In genomic region chr16:29289524-29290239, GRCh38 we compare ENCODE assay signal across 8 cellular contexts.
DNase-seq lines count a peak whose midpoint lies in the region; ATAC-seq and TF ChIP-seq lines count a peak whose summit lies in the region.
"Not testable (repeated sequence)": the region's sequence is repeated elsewhere in the genome, so short reads cannot be mapped to it uniquely, and the experiment has no call there.

No MANE protein-coding gene starts in this region.

- not testable (repeated sequence) for H2AFZ ChIP-seq in hepatocyte

- not testable (repeated sequence) for H3K4me3 Mint-ChIP-seq in activated naive CD8-positive, alpha-beta T cell treated with anti-CD3 and anti-CD28 coated beads, Interleukin-2, amount 10 ng/mL, durations not matched to agents 7 days and 5 days; mesothelial cell of epicardium
- peak overlapping the region in 1 of 2 donors; percentile 43 for H3K4me3 Mint-ChIP-seq in stimulated activated naive B cell treated with anti-CD40 and anti-IgM and Interleukin-4, amounts not matched to agents 10 μg/mL and 1 μg/mL and 100 μg/mL, for 72 hours

- not testable (repeated sequence) for H3K4me3 ChIP-seq in BLaER1, esophagus muscularis mucosa, hepatocyte, prostate gland, uterus

- not testable (repeated sequence) for H3K36me3 ChIP-seq in BLaER1; esophagus muscularis mucosa; hepatocyte (replicated peaks; ENCODE audit: insufficient read depth, low read depth); prostate gland; uterus

- H3K79me2 ChIP-seq in hepatocyte: not testable (repeated sequence)

- 96% methylated on average over 5 of the region's 13 CpGs for WGBS in esophagus muscularis mucosa
- WGBS in hepatocyte (ENCODE audit: low lambda C conversion rate, missing lambda C conversion rate): 89% methylated on average over 13 of the region's 13 CpGs
- WGBS in prostate gland: 89% methylated on average over 13 of the region's 13 CpGs

- H3K4me1 ChIP-seq in BLaER1 (peaks cover 57% of the 10 kb centered on the region), esophagus muscularis mucosa (peaks cover 32 to 84% (median 71%) of the 10 kb centered on the region in 4 donors), hepatocyte (ENCODE audit: insufficient read depth) (peaks cover 47% of the 10 kb centered on the region), uterus (peaks cover 0 to 20% of the 10 kb centered on the region in 2 donors)
- H3K4me1 ChIP-seq in prostate gland (replicated peaks): not testable (repeated sequence)

- H3K27ac ChIP-seq in BLaER1: not testable (repeated sequence)
- peak overlapping the region; percentile 78 to 85 (median 82) for H3K27ac ChIP-seq in esophagus muscularis mucosa (replicated peaks in 1 of 4)
- H3K27ac ChIP-seq in hepatocyte: peak overlapping the region; percentile 96
- H3K27ac ChIP-seq in prostate gland: peak overlapping the region; percentile 33 to 62
- peak overlapping the region; percentile 93 to 94 for H3K27ac ChIP-seq in uterus

- H3K9me3 ChIP-seq in BLaER1; esophagus muscularis mucosa; hepatocyte (ENCODE audit: low read depth); prostate gland; uterus: not testable (repeated sequence)

- not testable (repeated sequence) for H3K36me3 Mint-ChIP-seq in activated naive CD8-positive, alpha-beta T cell treated with anti-CD3 and anti-CD28 coated beads, Interleukin-2, amount 10 ng/mL, durations not matched to agents 7 days and 5 days; mesothelial cell of epicardium
- peaks cover 10 to 11% of the 10 kb centered on the region in 2 donors for H3K36me3 Mint-ChIP-seq in stimulated activated naive B cell treated with anti-CD40 and anti-IgM and Interleukin-4, amounts not matched to agents 10 μg/mL and 1 μg/mL and 100 μg/mL, for 72 hours

- not testable (repeated sequence) for TF ChIP-seq CTCF in esophagus muscularis mucosa (IDR thresholded peaks at IDR 0.05); hepatocyte (IDR thresholded peaks at IDR 0.05; ENCODE audit: poor library complexity); mesothelial cell of epicardium (IDR thresholded peaks at IDR 0.05; ENCODE audit: unreplicated experiment); prostate gland (IDR thresholded peaks at IDR 0.05); uterus (IDR thresholded peaks at IDR 0.05)

- peak; percentile 26 for DNase-seq in activated naive CD8-positive, alpha-beta T cell treated with anti-CD3 and anti-CD28 coated beads, Interleukin-2, amount 10 ng/mL, durations not matched to agents 7 days and 5 days
- not testable (repeated sequence) for DNase-seq in esophagus muscularis mucosa (ENCODE audit: extremely low spot score); hepatocyte (ENCODE audit: low spot score); mesothelial cell of epicardium (ENCODE audit: low spot score in 2 of 2, unreplicated experiment in 2 of 2); prostate gland (ENCODE audit: low spot score); stimulated activated naive B cell treated with anti-CD40 and anti-IgM and Interleukin-4, amounts not matched to agents 10 μg/mL and 1 μg/mL and 100 μg/mL, for 72 hours
- DNase-seq in uterus: peak in 1 of 2 donors; percentile 32

- not testable (repeated sequence) for H3K9ac ChIP-seq in BLaER1

- not testable (repeated sequence) for H3K9me2 ChIP-seq in hepatocyte (replicated peaks; ENCODE audit: insufficient read depth)

- H3K4me2 ChIP-seq in BLaER1 (peak overlapping the region; percentile 54; the same call in 1 of the 2 replicates), hepatocyte (peak overlapping the region; percentile 65)

- not testable (repeated sequence) for H3K4me1 Mint-ChIP-seq in activated naive CD8-positive, alpha-beta T cell treated with anti-CD3 and anti-CD28 coated beads, Interleukin-2, amount 10 ng/mL, durations not matched to agents 7 days and 5 days
- peaks cover 45% of the 10 kb centered on the region for H3K4me1 Mint-ChIP-seq in mesothelial cell of epicardium
- H3K4me1 Mint-ChIP-seq in stimulated activated naive B cell treated with anti-CD40 and anti-IgM and Interleukin-4, amounts not matched to agents 10 μg/mL and 1 μg/mL and 100 μg/mL, for 72 hours: peaks cover 29 to 70% of the 10 kb centered on the region in 2 donors

- not testable (repeated sequence) for H3K9me3 Mint-ChIP-seq in activated naive CD8-positive, alpha-beta T cell treated with anti-CD3 and anti-CD28 coated beads, Interleukin-2, amount 10 ng/mL, durations not matched to agents 7 days and 5 days; mesothelial cell of epicardium; stimulated activated naive B cell treated with anti-CD40 and anti-IgM and Interleukin-4, amounts not matched to agents 10 μg/mL and 1 μg/mL and 100 μg/mL, for 72 hours

- POLR2A ChIA-PET in activated naive CD8-positive, alpha-beta T cell treated with anti-CD3 and anti-CD28 coated beads, Interleukin-2, amount 10 ng/mL, durations not matched to agents 7 days and 5 days (lab: Charles Lee): not testable (repeated sequence)

- not testable (repeated sequence) for H4K20me1 ChIP-seq in BLaER1; hepatocyte (ENCODE audit: insufficient read depth, poor library complexity, severe bottlenecking)

- H3K27me3 Mint-ChIP-seq in activated naive CD8-positive, alpha-beta T cell treated with anti-CD3 and anti-CD28 coated beads, Interleukin-2, amount 10 ng/mL, durations not matched to agents 7 days and 5 days; mesothelial cell of epicardium (ENCODE audit: low read depth); stimulated activated naive B cell treated with anti-CD40 and anti-IgM and Interleukin-4, amounts not matched to agents 10 μg/mL and 1 μg/mL and 100 μg/mL, for 72 hours: not testable (repeated sequence)

- not testable (repeated sequence) for H3K27me3 ChIP-seq in BLaER1; esophagus muscularis mucosa; hepatocyte; prostate gland (replicated peaks; ENCODE audit: insufficient read depth); uterus

- intact Hi-C loops in esophagus muscularis mucosa (cut with DNase I); prostate gland (cut with DNase I); uterus (cut with DNase I; ENCODE audit: low total_unique reads): not testable (repeated sequence)

- not testable (repeated sequence) for H3K27ac Mint-ChIP-seq in activated naive CD8-positive, alpha-beta T cell treated with anti-CD3 and anti-CD28 coated beads, Interleukin-2, amount 10 ng/mL, durations not matched to agents 7 days and 5 days
- peak overlapping the region; percentile 91 for H3K27ac Mint-ChIP-seq in mesothelial cell of epicardium
- H3K27ac Mint-ChIP-seq in stimulated activated naive B cell treated with anti-CD40 and anti-IgM and Interleukin-4, amounts not matched to agents 10 μg/mL and 1 μg/mL and 100 μg/mL, for 72 hours: peak overlapping the region; percentile 37

- not testable (repeated sequence) for ATAC-seq in activated naive CD8-positive, alpha-beta T cell treated with anti-CD3 and anti-CD28 coated beads, Interleukin-2, amount 10 ng/mL, durations not matched to agents 7 days and 5 days (ENCODE audit: low read depth); stimulated activated naive B cell treated with anti-CD40 and anti-IgM and Interleukin-4, amounts not matched to agents 10 μg/mL and 1 μg/mL and 100 μg/mL, for 72 hours (replicated peaks)

- not testable (repeated sequence) for TF ChIP-seq EP300 in esophagus muscularis mucosa (IDR thresholded peaks at IDR 0.05)

- TF ChIP-seq POLR2A in esophagus muscularis mucosa (IDR thresholded peaks at IDR 0.05; ENCODE audit: low read depth); prostate gland (IDR thresholded peaks at IDR 0.05); uterus (IDR thresholded peaks at IDR 0.05): not testable (repeated sequence)
